ENCODE assay signal across 6 cellular contexts in genomic region chr15:59645812-59646211, GRCh38. TPM values are rescaled to one million over a fixed set of nuclear protein-coding genes. Genes with fewer than 3 reads are reported as not detected.
"Had no signal": no experiment of that assay in that cellular context is flagged by ENCODE, and none has a peak within 500 bp of the region (broad histone marks: within the 10 kb centered on the region; RNA-seq: fewer than 3 reads in every experiment).

No MANE protein-coding gene starts in this region.

RNA-seq across cellular contexts. Expression of gene GCNT3, which starts 34.2 kb away (rescaled TPM):
- total RNA-seq: GM23248, GM23338, H1, H7, H9, HFFc6 had no signal
- polyA plus RNA-seq: GM23248, GM23338, H1 had no signal
